In genomic region chr5:129905467-129906176, GRCh38 we compare ENCODE assay signal across 8 cellular contexts. TPM values are rescaled to one million over a fixed set of nuclear protein-coding genes. Genes with fewer than 3 reads are reported as not detected.
DNase-seq lines count a peak whose midpoint lies in the region; ATAC-seq and TF ChIP-seq lines count a peak whose summit lies in the region.

No MANE protein-coding gene starts in this region.

- DNase-seq in activated naive CD4-positive, alpha-beta T cell treated with Interleukin-2 at 50 U/mL for 16 hours = no peak
- DNase-seq in smooth muscle cell (lab: John Stamatoyannopoulos, UW; ENCODE audit: unreplicated experiment) (no peak), NCI-H2081 treated with DMSO at 0.1 percent for 48 hours (lab: John Stamatoyannopoulos, UW) (no peak)

- TF ChIP-seq CTCF in smooth muscle cell (IDR thresholded peaks at IDR 0.05; ENCODE audit: borderline replicate concordance, insufficient read depth, poor library complexity, severe bottlenecking) = no peak

- peaks cover 18% of the 10 kb centered on the region for H3K79me2 ChIP-seq in smooth muscle cell (ENCODE audit: low read depth)

- H3K27ac ChIP-seq in angular gyrus (ENCODE audit: low read depth, low read length) (peak overlapping the region; percentile 15), smooth muscle cell (ENCODE audit: low read depth) (no peak overlapping the region)

- H3K4me1 ChIP-seq in smooth muscle cell (ENCODE audit: low read depth) = peaks cover 7% of the 10 kb centered on the region

- H3K27ac Mint-ChIP-seq in activated naive CD4-positive, alpha-beta T cell treated with anti-CD3 and anti-CD28 coated beads, Interleukin-2, amount 50 U/mL, for 24 hours = no peak overlapping the region

- H3K27me3 ChIP-seq in smooth muscle cell (ENCODE audit: low read depth) = no peaks in the 10 kb centered on the region

- no peak overlapping the region for H3K9ac ChIP-seq in smooth muscle cell (ENCODE audit: low read depth)

- peaks cover 5% of the 10 kb centered on the region for H3F3A ChIP-seq in smooth muscle cell (ENCODE audit: low read depth)

- H3K27me3 Mint-ChIP-seq in activated naive CD4-positive, alpha-beta T cell treated with anti-CD3 and anti-CD28 coated beads, Interleukin-2, amount 50 U/mL, for 24 hours = peaks cover 32% of the 10 kb centered on the region

- peaks cover 15% of the 10 kb centered on the region for H3K4me1 Mint-ChIP-seq in activated naive CD4-positive, alpha-beta T cell treated with anti-CD3 and anti-CD28 coated beads, Interleukin-2, amount 50 U/mL, for 24 hours

- peak overlapping the region; percentile 70 for H3K4me3 ChIP-seq in iPS-18c (ENCODE audit: insufficient read depth, low read depth, low read length)
- peak overlapping the region; percentile 84 for H3K4me3 ChIP-seq in smooth muscle cell

- ATAC-seq in HG03342 (IDR thresholded peaks at IDR 0.05; ENCODE audit: unreplicated experiment) (no peak), GM18517 (IDR thresholded peaks at IDR 0.05; ENCODE audit: unreplicated experiment) (no peak)

- H3K4me2 ChIP-seq in smooth muscle cell = peak overlapping the region; percentile 98

- H4K20me1 ChIP-seq in smooth muscle cell (ENCODE audit: low read depth) = peaks cover 13% of the 10 kb centered on the region

- H3K36me3 ChIP-seq in smooth muscle cell (ENCODE audit: low read depth) = no peaks in the 10 kb centered on the region

- no peaks in the 10 kb centered on the region for H3K9me3 Mint-ChIP-seq in activated naive CD4-positive, alpha-beta T cell treated with anti-CD3 and anti-CD28 coated beads, Interleukin-2, amount 50 U/mL, for 24 hours

- under 1% methylated on average over 39 of the region's 39 CpGs for WGBS in smooth muscle cell (ENCODE audit: low lambda C conversion rate)

- peak overlapping the region; percentile 84 for H3K4me3 Mint-ChIP-seq in activated naive CD4-positive, alpha-beta T cell treated with anti-CD3 and anti-CD28 coated beads, Interleukin-2, amount 50 U/mL, for 24 hours

- H3K36me3 Mint-ChIP-seq in activated naive CD4-positive, alpha-beta T cell treated with anti-CD3 and anti-CD28 coated beads, Interleukin-2, amount 50 U/mL, for 24 hours = no peaks in the 10 kb centered on the region

- peak overlapping the region; percentile 67 for H2AFZ ChIP-seq in smooth muscle cell (ENCODE audit: low read depth)

- H3K9me3 ChIP-seq in iPS-18c (ENCODE audit: control insufficient read depth, insufficient read depth, low read length) = no peaks in the 10 kb centered on the region
- no peaks in the 10 kb centered on the region for H3K9me3 ChIP-seq in smooth muscle cell (replicated peaks; ENCODE audit: low read depth)

RNA-seq across cellular contexts. Expression of gene CHSY3, which starts 1.4 kb away (rescaled TPM):
- 15.6 and 24.6 TPM in 2 replicates for total RNA-seq in smooth muscle cell
- 3.9 and 12.7 TPM in 2 replicates for polyA plus RNA-seq in smooth muscle cell
